In genomic region chr11:85109141-85109540, GRCh38 we compare ENCODE assay signal across 14 cellular contexts.
DNase-seq lines count a peak whose midpoint lies in the region; ATAC-seq and FAIRE-seq lines count a peak whose summit lies in the region.
"Had no signal": no experiment of that assay in that cellular context is flagged by ENCODE, and none has a peak within 500 bp of the region (broad histone marks: within the 10 kb centered on the region; RNA-seq: fewer than 3 reads in every experiment).

No MANE protein-coding gene starts in this region.

- ATAC-seq in GM21360 (IDR thresholded peaks at IDR 0.05; ENCODE audit: unreplicated experiment) (peak; percentile 77), HG02938 (IDR thresholded peaks at IDR 0.05; ENCODE audit: unreplicated experiment) (peak; percentile 64), HG03558 (IDR thresholded peaks at IDR 0.05; ENCODE audit: extremely low read depth, unreplicated experiment) (peak; percentile 64)
- ATAC-seq: left lung; stimulated activated effector memory CD8-positive, alpha-beta T cell treated with anti-CD3 and anti-CD28 coated beads, Interleukin-12 subunit alpha, Interleukin-12 subunit beta, amount 100 ng/mL, for 72 hours had no signal

- DNase-seq in GM18507 (ENCODE audit: extremely low spot score, insufficient read length, low read depth) (no peak), NCI-H446 treated with DMSO at 0.1 percent for 48 hours (lab: John Stamatoyannopoulos, UW) (no peak), HPDE6-E6E7 (ENCODE audit: extremely low spot score) (no peak), Kasumi-1 (lab: John Stamatoyannopoulos, UW) (no peak), NCI-H82 treated with DMSO at 0.1 percent for 48 hours (lab: John Stamatoyannopoulos, UW; ENCODE audit: unreplicated experiment) (no peak)
- DNase-seq: activated CD4-positive, alpha-beta T cell treated with anti-CD3 and anti-CD28 coated beads, Interleukin-2, amount 50 U/mL, for 4 hours; activated naive CD8-positive, alpha-beta T cell treated with anti-CD3 and anti-CD28 coated beads for 36 hours; GF-D8; left lung; SK-N-SH had no signal

- peak; percentile 29 for FAIRE-seq in GM18507 (lab: Jason Lieb, UNC)
